9 cellular contexts compared by ENCODE assay signal in genomic region chr1:180912801-180913616, GRCh38. TPM values are rescaled to one million over a fixed set of nuclear protein-coding genes. Genes with fewer than 3 reads are reported as not detected.
DNase-seq lines count a peak whose midpoint lies in the region; ATAC-seq, FAIRE-seq and TF ChIP-seq lines count a peak whose summit lies in the region.
"Had no signal": no experiment of that assay in that cellular context is flagged by ENCODE, and none has a peak within 500 bp of the region (broad histone marks: within the 10 kb centered on the region; RNA-seq: fewer than 3 reads in every experiment).

Gene KIAA1614, plus strand, starts transcription at chr1:180912897. Its CDS starts 347 bp downstream, at chr1:180913244.

- H3K27ac Mint-ChIP-seq in stimulated activated naive CD8-positive, alpha-beta T cell treated with anti-CD3 and anti-CD28 coated beads, Interleukin-15, Interleukin-2, amounts not matched to agents 100 ng/mL and 50 ng/mL, for 24 hours, result no peak within 1 kb of the TSS
- no peak within 1 kb of the TSS for H3K27ac Mint-ChIP-seq in activated naive CD8-positive, alpha-beta T cell

- intact Hi-C loops in cardiac septum (cut with DNase I), result loop anchor here (2.0 kb wide), 1 partner anchor 110 kb away; the partner anchor contains the start of gene STX6
- intact Hi-C loops in pancreas (cut with DNase I), result no loop called here

- TF ChIP-seq CTCF in pancreas (IDR thresholded peaks at IDR 0.05), result no peak

- H3K27me3 ChIP-seq in pancreas, result peaks cover 0 to 5% (median 0%) of the 10 kb centered on the region in 4 donors

- no peak for ATAC-seq in stimulated activated naive CD8-positive, alpha-beta T cell treated with anti-CD3 and anti-CD28 coated beads, Interleukin-15, Interleukin-2, amounts not matched to agents 100 U/mL and 50 U/mL, for 24 hours
- ATAC-seq in pancreas (peak; percentile 42 to 76 (median 69)), HG03565 (IDR thresholded peaks at IDR 0.05; ENCODE audit: unreplicated experiment) (no peak), GM18517 (IDR thresholded peaks at IDR 0.05; ENCODE audit: unreplicated experiment) (no peak)
- ATAC-seq: HCT116 had no signal

- FAIRE-seq in pancreas (lab: Jason Lieb, UNC), result no peak

- no peaks in the 10 kb centered on the region for H3K4me1 Mint-ChIP-seq in stimulated activated naive CD8-positive, alpha-beta T cell treated with anti-CD3 and anti-CD28 coated beads, Interleukin-15, Interleukin-2, amounts not matched to agents 100 ng/mL and 50 ng/mL, for 24 hours (ENCODE audit: low read depth)
- peaks cover 5% of the 10 kb centered on the region for H3K4me1 Mint-ChIP-seq in activated naive CD8-positive, alpha-beta T cell (ENCODE audit: low read depth)

- no peaks in the 10 kb centered on the region for H3K4me1 ChIP-seq in pancreas

- 16 to 20% methylated on average over 41 to 77 of the region's 77 CpGs for WGBS in pancreas, 2 donors

- H3K27ac ChIP-seq in pancreas, result peak within 1 kb of the TSS in 2 of 4 donors; percentile 18 to 55

- H3K4me3 ChIP-seq in pancreas, result peak within 1 kb of the TSS; percentile 15 to 61 (median 24)

- DNase-seq in stimulated activated naive CD8-positive, alpha-beta T cell treated with anti-CD3 and anti-CD28 coated beads, Interleukin-15, Interleukin-2, amounts not matched to agents 100 U/mL and 50 U/mL, for 24 hours, result no peak
- peak; percentile 82 for DNase-seq in cardiac septum (ENCODE audit: low spot score)
- peak in 1 of 6 donors; percentile 70 for DNase-seq in pancreas
- DNase-seq in AML-193 (lab: John Stamatoyannopoulos, UW), result no peak

- no peaks in the 10 kb centered on the region for H3K36me3 Mint-ChIP-seq in stimulated activated naive CD8-positive, alpha-beta T cell treated with anti-CD3 and anti-CD28 coated beads, Interleukin-15, Interleukin-2, amounts not matched to agents 100 ng/mL and 50 ng/mL, for 24 hours (ENCODE audit: low read depth)
- H3K36me3 Mint-ChIP-seq in activated naive CD8-positive, alpha-beta T cell, result no peaks in the 10 kb centered on the region

- peaks cover 33% of the 10 kb centered on the region for H3K27me3 Mint-ChIP-seq in stimulated activated naive CD8-positive, alpha-beta T cell treated with anti-CD3 and anti-CD28 coated beads, Interleukin-15, Interleukin-2, amounts not matched to agents 100 ng/mL and 50 ng/mL, for 24 hours
- peaks cover 28% of the 10 kb centered on the region for H3K27me3 Mint-ChIP-seq in activated naive CD8-positive, alpha-beta T cell

- no peaks in the 10 kb centered on the region for H3K9me3 Mint-ChIP-seq in stimulated activated naive CD8-positive, alpha-beta T cell treated with anti-CD3 and anti-CD28 coated beads, Interleukin-15, Interleukin-2, amounts not matched to agents 100 ng/mL and 50 ng/mL, for 24 hours
- H3K9me3 Mint-ChIP-seq in activated naive CD8-positive, alpha-beta T cell (ENCODE audit: low read depth), result no peaks in the 10 kb centered on the region

- H3K4me3 Mint-ChIP-seq in stimulated activated naive CD8-positive, alpha-beta T cell treated with anti-CD3 and anti-CD28 coated beads, Interleukin-15, Interleukin-2, amounts not matched to agents 100 ng/mL and 50 ng/mL, for 24 hours, result peak within 1 kb of the TSS; percentile 49
- peak within 1 kb of the TSS; percentile 59 for H3K4me3 Mint-ChIP-seq in activated naive CD8-positive, alpha-beta T cell

- H3K9me3 ChIP-seq in pancreas, result no peaks in the 10 kb centered on the region

- H3K36me3 ChIP-seq in pancreas, result no peaks in the 10 kb centered on the region

RNA-seq across cellular contexts. Expression of gene KIAA1614, which starts in this region (rescaled TPM):
- total RNA-seq in cardiac septum, result 11.4 TPM
- total RNA-seq in pancreas, result 1 to 10 TPM in 3 of 6 donors, under 1 TPM in 3; 0.32 to 1.7 (median 1.0) TPM
- polyA plus RNA-seq in pancreas, result 1 to 10 TPM; 2.4 to 3.3 TPM

Comparison
In these comparisons a context has a peak if more than half of its experiments do, and no peak if none do; other contexts are left out.
1. ATAC-seq: peak in pancreas (4 of 4); none in stimulated activated naive CD8-positive, alpha-beta T cell treated with anti-CD3 and anti-CD28 coated beads, Interleukin-15, Interleukin-2, amounts not matched to agents 100 U/mL and 50 U/mL, for 24 hours (single experiment), HG03565 (single experiment) and GM18517 (single experiment).